31 cellular contexts compared by ENCODE assay signal in genomic region chr14:49036991-49037390, GRCh38.
"Had no signal": no experiment of that assay in that cellular context is flagged by ENCODE, and none has a peak within 500 bp of the region (broad histone marks: within the 10 kb centered on the region; RNA-seq: fewer than 3 reads in every experiment).

No MANE protein-coding gene starts in this region.

- H3K27ac Mint-ChIP-seq: activated B cell treated with CpG ODN at 0.5 μM for 24 hours; activated CD4-positive, alpha-beta memory T cell treated with anti-CD3 and anti-CD28 coated beads, Interleukin-2, amount 10 ng/mL, durations not matched to agents 7 days and 5 days; activated CD4-positive, alpha-beta T cell treated with anti-CD3 and anti-CD28 coated beads, Interleukin-2, amount 10 ng/mL, durations not matched to agents 7 days and 5 days; activated naive CD4-positive, alpha-beta T cell treated with anti-CD3 and anti-CD28 coated beads, Interleukin-2, amount 10 ng/mL, durations not matched to agents 7 days and 5 days; activated naive CD4-positive, alpha-beta T cell treated with anti-CD3 and anti-CD28 coated beads, Interleukin-2, amount 50 U/mL, for 72 hours; activated naive CD8-positive, alpha-beta T cell treated with anti-CD3 and anti-CD28 coated beads, Interleukin-2, amount 10 ng/mL, durations not matched to agents 7 days and 5 days; activated T-cell treated with anti-CD3 and anti-CD28 coated beads, Interleukin-2, amount 50 U/mL, for 24 hours; activated T-cell treated with anti-CD3 and anti-CD28 coated beads, Interleukin-2, amount 50 U/mL, for 72 hours; effector memory CD8-positive, alpha-beta T cell; T-helper 17 cell; T-helper 2 cell treated with Interferon-gamma antibody and Interleukin-4, amounts not matched to agents 5 μg/mL and 100 μg/mL, for 36 hours had no signal

- H3K27me3 Mint-ChIP-seq: activated B cell treated with CpG ODN at 0.5 μM for 24 hours; activated CD4-positive, alpha-beta memory T cell treated with anti-CD3 and anti-CD28 coated beads, Interleukin-2, amount 10 ng/mL, durations not matched to agents 7 days and 5 days; activated CD4-positive, alpha-beta T cell treated with anti-CD3 and anti-CD28 coated beads, Interleukin-2, amount 10 ng/mL, durations not matched to agents 7 days and 5 days; activated naive CD4-positive, alpha-beta T cell treated with anti-CD3 and anti-CD28 coated beads, Interleukin-2, amount 10 ng/mL, durations not matched to agents 7 days and 5 days; activated naive CD8-positive, alpha-beta T cell treated with anti-CD3 and anti-CD28 coated beads, Interleukin-2, amount 10 ng/mL, durations not matched to agents 7 days and 5 days; activated T-cell treated with anti-CD3 and anti-CD28 coated beads, Interleukin-2, amount 50 U/mL, for 24 hours; effector memory CD8-positive, alpha-beta T cell had no signal

- H3K9me3 Mint-ChIP-seq: activated B cell treated with CpG ODN at 0.5 μM for 24 hours; activated CD4-positive, alpha-beta memory T cell treated with anti-CD3 and anti-CD28 coated beads, Interleukin-2, amount 10 ng/mL, durations not matched to agents 7 days and 5 days; activated CD4-positive, alpha-beta T cell treated with anti-CD3 and anti-CD28 coated beads, Interleukin-2, amount 10 ng/mL, durations not matched to agents 7 days and 5 days; activated naive CD4-positive, alpha-beta T cell treated with anti-CD3 and anti-CD28 coated beads, Interleukin-2, amount 10 ng/mL, durations not matched to agents 7 days and 5 days; activated naive CD4-positive, alpha-beta T cell treated with anti-CD3 and anti-CD28 coated beads, Interleukin-2, amount 50 U/mL, for 72 hours; activated naive CD8-positive, alpha-beta T cell treated with anti-CD3 and anti-CD28 coated beads, Interleukin-2, amount 10 ng/mL, durations not matched to agents 7 days and 5 days; activated T-cell treated with anti-CD3 and anti-CD28 coated beads, Interleukin-2, amount 50 U/mL, for 24 hours; activated T-cell treated with anti-CD3 and anti-CD28 coated beads, Interleukin-2, amount 50 U/mL, for 72 hours; T-helper 2 cell treated with Interferon-gamma antibody and Interleukin-4, amounts not matched to agents 5 μg/mL and 100 μg/mL, for 36 hours had no signal

- H3K27ac ChIP-seq: ascending aorta, esophagus muscularis mucosa, foreskin keratinocyte, gastrocnemius medialis, heart left ventricle, WERI-Rb-1 had no signal

- H3K4me1 ChIP-seq: ascending aorta, esophagus muscularis mucosa, foreskin keratinocyte, gastrocnemius medialis, heart left ventricle had no signal

- H3K27me3 ChIP-seq: ascending aorta, esophagus muscularis mucosa, foreskin keratinocyte, gastrocnemius medialis, heart left ventricle had no signal

- H3K4me3 ChIP-seq: ascending aorta, esophagus muscularis mucosa, gastrocnemius medialis, heart left ventricle had no signal

- ATAC-seq: activated CD4-positive, CD25-positive, alpha-beta regulatory T cell treated with anti-CD3 and anti-CD28 coated beads, Interleukin-2, amount 50 U/mL, for 24 hours; activated naive CD4-positive, alpha-beta T cell treated with anti-CD3 and anti-CD28 coated beads, Interleukin-2, amount 50 U/mL, for 72 hours; activated T-cell treated with anti-CD3 and anti-CD28 coated beads, Interleukin-2, amount 50 U/mL, for 72 hours; effector memory CD8-positive, alpha-beta T cell; foreskin keratinocyte; gastrocnemius medialis; heart left ventricle; T-helper 17 cell had no signal

- H3K36me3 Mint-ChIP-seq: activated naive CD4-positive, alpha-beta T cell treated with anti-CD3 and anti-CD28 coated beads, Interleukin-2, amount 10 ng/mL, durations not matched to agents 7 days and 5 days; activated naive CD4-positive, alpha-beta T cell treated with anti-CD3 and anti-CD28 coated beads, Interleukin-2, amount 50 U/mL, for 72 hours; activated naive CD8-positive, alpha-beta T cell treated with anti-CD3 and anti-CD28 coated beads, Interleukin-2, amount 10 ng/mL, durations not matched to agents 7 days and 5 days had no signal

- H3K36me3 ChIP-seq: ascending aorta, esophagus muscularis mucosa, gastrocnemius medialis, heart left ventricle, WERI-Rb-1 had no signal

- H3K4me3 Mint-ChIP-seq: activated B cell treated with CpG ODN at 0.5 μM for 24 hours; activated CD4-positive, alpha-beta memory T cell treated with anti-CD3 and anti-CD28 coated beads, Interleukin-2, amount 10 ng/mL, durations not matched to agents 7 days and 5 days; activated CD4-positive, alpha-beta T cell treated with anti-CD3 and anti-CD28 coated beads, Interleukin-2, amount 10 ng/mL, durations not matched to agents 7 days and 5 days; activated naive CD4-positive, alpha-beta T cell treated with anti-CD3 and anti-CD28 coated beads, Interleukin-2, amount 10 ng/mL, durations not matched to agents 7 days and 5 days; activated naive CD8-positive, alpha-beta T cell treated with anti-CD3 and anti-CD28 coated beads, Interleukin-2, amount 10 ng/mL, durations not matched to agents 7 days and 5 days; activated T-cell treated with anti-CD3 and anti-CD28 coated beads, Interleukin-2, amount 50 U/mL, for 24 hours; activated T-cell treated with anti-CD3 and anti-CD28 coated beads, Interleukin-2, amount 50 U/mL, for 72 hours; effector memory CD8-positive, alpha-beta T cell; T-helper 17 cell; T-helper 2 cell treated with Interferon-gamma antibody and Interleukin-4, amounts not matched to agents 5 μg/mL and 100 μg/mL, for 36 hours had no signal

- H3K9me3 ChIP-seq: ascending aorta, esophagus muscularis mucosa, gastrocnemius medialis, heart left ventricle had no signal

- H3K4me1 Mint-ChIP-seq: activated B cell treated with CpG ODN at 0.5 μM for 24 hours; activated CD4-positive, alpha-beta memory T cell treated with anti-CD3 and anti-CD28 coated beads, Interleukin-2, amount 10 ng/mL, durations not matched to agents 7 days and 5 days; activated CD4-positive, alpha-beta T cell treated with anti-CD3 and anti-CD28 coated beads, Interleukin-2, amount 10 ng/mL, durations not matched to agents 7 days and 5 days; activated naive CD4-positive, alpha-beta T cell treated with anti-CD3 and anti-CD28 coated beads, Interleukin-2, amount 10 ng/mL, durations not matched to agents 7 days and 5 days; activated naive CD8-positive, alpha-beta T cell treated with anti-CD3 and anti-CD28 coated beads, Interleukin-2, amount 10 ng/mL, durations not matched to agents 7 days and 5 days; T-helper 17 cell had no signal

- DNase-seq: activated B cell treated with CpG ODN at 0.5 μM for 24 hours; activated CD4-positive, alpha-beta memory T cell treated with anti-CD3 and anti-CD28 coated beads, Interleukin-2, amount 10 ng/mL, durations not matched to agents 7 days and 5 days; activated CD4-positive, alpha-beta T cell treated with anti-CD3 and anti-CD28 coated beads, Interleukin-2, amount 10 ng/mL, durations not matched to agents 7 days and 5 days; activated CD4-positive, alpha-beta T cell treated with anti-CD3 and anti-CD28 coated beads, Interleukin-2, amount 50 U/mL, for 4 hours; activated CD8-positive, alpha-beta memory T cell treated with anti-CD3 and anti-CD28 coated beads, Interleukin-2, amount 50 U/mL, for 48 hours; activated gamma-delta T cell; activated naive CD4-positive, alpha-beta T cell; activated naive CD4-positive, alpha-beta T cell treated with anti-CD3 and anti-CD28 coated beads, Interleukin-2, amount 10 ng/mL, durations not matched to agents 7 days and 5 days; activated naive CD8-positive, alpha-beta T cell treated with anti-CD3 and anti-CD28 coated beads, Interleukin-2, amount 10 ng/mL, durations not matched to agents 7 days and 5 days; activated T-cell treated with anti-CD3 and anti-CD28 coated beads for 4 hours; activated T-cell treated with anti-CD3 and anti-CD28 coated beads, Interleukin-2, amount 50 U/mL, for 24 hours; activated T-cell treated with anti-CD3 and anti-CD28 coated beads, Interleukin-2, amount 50 U/mL, for 72 hours; caudate nucleus; cortex of kidney; dermis blood vessel endothelial cell; effector CD4-positive, alpha-beta T cell; effector memory CD8-positive, alpha-beta T cell; erythroblast; foreskin keratinocyte; gastrocnemius medialis; glutamatergic neuron; heart left ventricle; T-helper 1 cell; T-helper 17 cell; T1000; WERI-Rb-1 had no signal
